30 cellular contexts compared by ENCODE assay signal in the genomic region with DNA sequence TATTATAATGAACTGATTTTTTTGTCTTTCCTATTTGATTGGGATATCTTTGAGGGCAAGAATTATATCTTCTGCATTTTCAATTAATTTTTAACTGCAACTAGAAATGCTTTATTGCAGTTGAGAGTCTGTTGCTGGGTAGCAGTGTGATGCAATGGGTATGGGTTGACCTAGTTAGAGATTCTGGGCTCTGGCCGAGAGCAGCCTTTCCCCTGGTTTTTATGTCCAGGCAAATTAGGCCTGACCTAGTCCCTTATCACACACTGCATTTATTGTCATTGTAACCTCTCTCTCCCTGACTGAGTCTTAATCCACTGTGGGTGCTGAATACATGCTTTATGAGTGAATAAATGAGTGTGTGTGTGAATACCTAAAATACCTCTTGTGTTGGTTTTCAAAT.
DNase-seq lines count a peak whose midpoint lies in the region; ATAC-seq and TF ChIP-seq lines count a peak whose summit lies in the region.
"Had no signal": no experiment of that assay in that cellular context is flagged by ENCODE, and none has a peak within 500 bp of the region (broad histone marks: within the 10 kb centered on the region; RNA-seq: fewer than 3 reads in every experiment).

No MANE protein-coding gene starts in this region.

- no peak overlapping the region for H3K27ac Mint-ChIP-seq in activated CD8-positive, alpha-beta T cell treated with anti-CD3 and anti-CD28 coated beads for 36 hours
- H3K27ac Mint-ChIP-seq: activated CD4-positive, alpha-beta memory T cell treated with anti-CD3 and anti-CD28 coated beads, Interleukin-2, amount 10 ng/mL, durations not matched to agents 7 days and 5 days; activated naive CD8-positive, alpha-beta T cell treated with anti-CD3 and anti-CD28 coated beads, Interleukin-2, amount 10 ng/mL, durations not matched to agents 7 days and 5 days; brain; CD8-positive, alpha-beta T cell; naive thymus-derived CD4-positive, alpha-beta T cell; stimulated activated naive CD8-positive, alpha-beta T cell treated with anti-CD3 and anti-CD28 coated beads, Interleukin-15, amount 100 ng/mL, for 72 hours; T-cell had no signal

- TF ChIP-seq CTCF in fibroblast of villous mesenchyme (IDR thresholded peaks at IDR 0.05; ENCODE audit: insufficient read depth, low read depth, low read length) = no peak
- TF ChIP-seq CTCF in right lobe of liver (IDR thresholded peaks at IDR 0.05) = no peak
- no peak for TF ChIP-seq CTCF in tibial artery (IDR thresholded peaks at IDR 0.05)
- TF ChIP-seq CTCF in activated CD8-positive, alpha-beta T cell treated with anti-CD3 and anti-CD28 coated beads for 36 hours (IDR thresholded peaks at IDR 0.05) = no peak
- no peak for TF ChIP-seq CTCF in spleen (IDR thresholded peaks at IDR 0.05 in 8 of 11, conservative IDR thresholded peaks at IDR 0.05 in 3 of 11)

- H3K9ac ChIP-seq in adipocyte (ENCODE audit: low read length) = peak overlapping the region; percentile 48

- H3K27ac ChIP-seq in right lobe of liver (peak overlapping the region in 2 of 3 donors; percentile 56 to 72), tibial artery (no peak overlapping the region), spleen (no peak overlapping the region)
- H3K27ac ChIP-seq: upper lobe of left lung had no signal

- no peak overlapping the region for H3K4me3 Mint-ChIP-seq in activated CD8-positive, alpha-beta T cell treated with anti-CD3 and anti-CD28 coated beads for 36 hours
- H3K4me3 Mint-ChIP-seq: activated CD4-positive, alpha-beta memory T cell treated with anti-CD3 and anti-CD28 coated beads, Interleukin-2, amount 10 ng/mL, durations not matched to agents 7 days and 5 days; activated naive CD8-positive, alpha-beta T cell treated with anti-CD3 and anti-CD28 coated beads, Interleukin-2, amount 10 ng/mL, durations not matched to agents 7 days and 5 days; brain; CD8-positive, alpha-beta T cell; naive thymus-derived CD4-positive, alpha-beta T cell; stimulated activated naive CD8-positive, alpha-beta T cell treated with anti-CD3 and anti-CD28 coated beads, Interleukin-15, amount 100 ng/mL, for 72 hours; T-cell had no signal

- H3K27me3 ChIP-seq in adipocyte (replicated peaks; ENCODE audit: control insufficient read depth, insufficient read depth, low read length) (no peaks in the 10 kb centered on the region), right lobe of liver (no peaks in the 10 kb centered on the region), tibial artery (no peaks in the 10 kb centered on the region), spleen (replicated peaks in 1 of 7) (no peaks in the 10 kb centered on the region)
- H3K27me3 ChIP-seq: upper lobe of left lung had no signal

- no peaks in the 10 kb centered on the region for H3K9me3 ChIP-seq in adipocyte (ENCODE audit: control insufficient read depth, low read length)
- H3K9me3 ChIP-seq in right lobe of liver = no peaks in the 10 kb centered on the region
- H3K9me3 ChIP-seq in tibial artery = no peaks in the 10 kb centered on the region
- no peaks in the 10 kb centered on the region for H3K9me3 ChIP-seq in spleen
- H3K9me3 ChIP-seq: upper lobe of left lung had no signal

- peak; percentile 63 for DNase-seq in adipocyte (ENCODE audit: low read depth)
- peak; percentile 33 for DNase-seq in fibroblast of villous mesenchyme (ENCODE audit: low read depth)
- DNase-seq in right lobe of liver = peak; percentile 27 to 83 (median 65)
- DNase-seq in tibial artery = peak; percentile 62 to 66
- DNase-seq in activated CD8-positive, alpha-beta T cell treated with anti-CD3 and anti-CD28 coated beads for 36 hours = no peak
- DNase-seq in spleen = no peak
- DNase-seq: activated CD4-positive, alpha-beta memory T cell treated with anti-CD3 and anti-CD28 coated beads, Interleukin-2, amount 10 ng/mL, durations not matched to agents 7 days and 5 days; activated CD4-positive, CD25-positive, alpha-beta regulatory T cell treated with anti-CD3 and anti-CD28 coated beads, Interleukin-2, amount 50 U/mL, for 72 hours; activated effector memory CD4-positive, alpha-beta T cell treated with anti-CD3 and anti-CD28 coated beads, Interleukin-2, amount 50 U/mL, for 16 hours; activated naive CD8-positive, alpha-beta T cell treated with anti-CD3 and anti-CD28 coated beads, Interleukin-2, amount 10 ng/mL, durations not matched to agents 7 days and 5 days; AML-193; CD8-positive, alpha-beta T cell; effector memory CD4-positive, alpha-beta T cell; erythroblast; KG1; kidney; MV-4-11; naive thymus-derived CD4-positive, alpha-beta T cell; NCI-H2171; NCI-H524; NK-92 treated with Interleukin-12 subunit alpha and Interleukin-12 subunit beta, amount 100 ng/mL, for 24 hours; occipital lobe; SIG-M5; stimulated activated CD4-positive, alpha-beta T cell treated with anti-CD3 and anti-CD28 coated beads, Interleukin-15, amount 100 ng/mL, for 24 hours; stimulated activated naive CD8-positive, alpha-beta T cell treated with anti-CD3 and anti-CD28 coated beads, Interleukin-15, amount 100 ng/mL, for 72 hours; T-cell had no signal

- H3K27me3 Mint-ChIP-seq in activated CD8-positive, alpha-beta T cell treated with anti-CD3 and anti-CD28 coated beads for 36 hours = no peaks in the 10 kb centered on the region
- H3K27me3 Mint-ChIP-seq: activated CD4-positive, alpha-beta memory T cell treated with anti-CD3 and anti-CD28 coated beads, Interleukin-2, amount 10 ng/mL, durations not matched to agents 7 days and 5 days; brain; stimulated activated naive CD8-positive, alpha-beta T cell treated with anti-CD3 and anti-CD28 coated beads, Interleukin-15, amount 100 ng/mL, for 72 hours had no signal

- H3K9me3 Mint-ChIP-seq in activated CD8-positive, alpha-beta T cell treated with anti-CD3 and anti-CD28 coated beads for 36 hours = peaks cover 1% of the 10 kb centered on the region
- H3K9me3 Mint-ChIP-seq: activated CD4-positive, alpha-beta memory T cell treated with anti-CD3 and anti-CD28 coated beads, Interleukin-2, amount 10 ng/mL, durations not matched to agents 7 days and 5 days; activated naive CD8-positive, alpha-beta T cell treated with anti-CD3 and anti-CD28 coated beads, Interleukin-2, amount 10 ng/mL, durations not matched to agents 7 days and 5 days; CD8-positive, alpha-beta T cell; stimulated activated naive CD8-positive, alpha-beta T cell treated with anti-CD3 and anti-CD28 coated beads, Interleukin-15, amount 100 ng/mL, for 72 hours had no signal

- H3K36me3 Mint-ChIP-seq in activated CD8-positive, alpha-beta T cell treated with anti-CD3 and anti-CD28 coated beads for 36 hours (ENCODE audit: low read depth) = no peaks in the 10 kb centered on the region
- H3K36me3 Mint-ChIP-seq: activated naive CD8-positive, alpha-beta T cell treated with anti-CD3 and anti-CD28 coated beads, Interleukin-2, amount 10 ng/mL, durations not matched to agents 7 days and 5 days; brain; CD8-positive, alpha-beta T cell; naive thymus-derived CD4-positive, alpha-beta T cell; T-cell had no signal

- ATAC-seq in right lobe of liver (peak; percentile 100), GM21360 (IDR thresholded peaks at IDR 0.05; ENCODE audit: unreplicated experiment) (no peak), HG02798 (IDR thresholded peaks at IDR 0.05; ENCODE audit: poor library complexity, unreplicated experiment) (no peak)
- ATAC-seq in activated CD8-positive, alpha-beta T cell treated with anti-CD3 and anti-CD28 coated beads for 36 hours = no peak
- ATAC-seq: CD8-positive, alpha-beta T cell; naive thymus-derived CD4-positive, alpha-beta T cell; stimulated activated naive CD8-positive, alpha-beta T cell treated with anti-CD3 and anti-CD28 coated beads, Interleukin-15, amount 100 ng/mL, for 72 hours; T-cell had no signal

- H3K4me1 ChIP-seq in adipocyte (ENCODE audit: control insufficient read depth, insufficient read depth, low read length) (peaks cover 47% of the 10 kb centered on the region), right lobe of liver (peaks cover 0 to 17% (median 3%) of the 10 kb centered on the region in 4 donors), tibial artery (no peaks in the 10 kb centered on the region), spleen (no peaks in the 10 kb centered on the region)
- H3K4me1 ChIP-seq: upper lobe of left lung had no signal

- POLR2A ChIA-PET in activated CD8-positive, alpha-beta T cell treated with anti-CD3 and anti-CD28 coated beads for 36 hours (lab: Charles Lee) = no interaction called here

- intact Hi-C loops in right lobe of liver (cut with DNase I) (no loop called here), tibial artery (cut with DNase I; ENCODE audit: low total_unique reads) (no loop called here), spleen (cut with DNase I; ENCODE audit: low total_unique reads) (no loop called here)
- intact Hi-C loops in activated CD8-positive, alpha-beta T cell treated with anti-CD3 and anti-CD28 coated beads for 36 hours (cut with micrococcal nuclease) = no loop called here

- 14% methylated on average over 1 of the region's 1 CpG for WGBS in right lobe of liver (ENCODE audit: insufficient coverage, low coverage, low lambda C conversion rate, missing lambda C conversion rate)
- 76 to 100% (median 79%) methylated on average over 1 of the region's 1 CpG for WGBS in spleen, 5 donors

- CTCF ChIA-PET in activated CD8-positive, alpha-beta T cell treated with anti-CD3 and anti-CD28 coated beads for 36 hours (lab: Charles Lee) = no interaction called here

- TF ChIP-seq POLR2A in right lobe of liver (IDR thresholded peaks at IDR 0.05) (no peak), spleen (IDR thresholded peaks at IDR 0.05) (no peak)

- H3K4me1 Mint-ChIP-seq in activated CD8-positive, alpha-beta T cell treated with anti-CD3 and anti-CD28 coated beads for 36 hours (ENCODE audit: low read depth) = no peaks in the 10 kb centered on the region
- H3K4me1 Mint-ChIP-seq: activated CD4-positive, alpha-beta memory T cell treated with anti-CD3 and anti-CD28 coated beads, Interleukin-2, amount 10 ng/mL, durations not matched to agents 7 days and 5 days; activated naive CD8-positive, alpha-beta T cell treated with anti-CD3 and anti-CD28 coated beads, Interleukin-2, amount 10 ng/mL, durations not matched to agents 7 days and 5 days; brain; naive thymus-derived CD4-positive, alpha-beta T cell; stimulated activated naive CD8-positive, alpha-beta T cell treated with anti-CD3 and anti-CD28 coated beads, Interleukin-15, amount 100 ng/mL, for 72 hours; T-cell had no signal

- H3K36me3 ChIP-seq in adipocyte (ENCODE audit: control insufficient read depth, insufficient read depth, low read length, severe bottlenecking) = no peaks in the 10 kb centered on the region
- H3K36me3 ChIP-seq in right lobe of liver = no peaks in the 10 kb centered on the region
- no peaks in the 10 kb centered on the region for H3K36me3 ChIP-seq in tibial artery
- no peaks in the 10 kb centered on the region for H3K36me3 ChIP-seq in spleen
- H3K36me3 ChIP-seq: upper lobe of left lung had no signal

- H3K4me3 ChIP-seq in adipocyte (ENCODE audit: low read length) (peak overlapping the region; percentile 19), fibroblast of villous mesenchyme (ENCODE audit: low read depth, low read length) (no peak overlapping the region), right lobe of liver (no peak overlapping the region), tibial artery (no peak overlapping the region), spleen (no peak overlapping the region)
- H3K4me3 ChIP-seq: upper lobe of left lung had no signal

Comparison
In these comparisons a context has a peak if more than half of its experiments do, and no peak if none do; other contexts are left out.
1. DNase-seq: peak in adipocyte (single experiment), fibroblast of villous mesenchyme (single experiment), right lobe of liver (3 of 3) and tibial artery (2 of 2); none in activated CD8-positive, alpha-beta T cell treated with anti-CD3 and anti-CD28 coated beads for 36 hours (single experiment) and spleen (single experiment).
2. ATAC-seq: peak in right lobe of liver (4 of 4); none in activated CD8-positive, alpha-beta T cell treated with anti-CD3 and anti-CD28 coated beads for 36 hours (single experiment), GM21360 (single experiment) and HG02798 (single experiment).
3. H3K27ac ChIP-seq: peak in right lobe of liver (2 of 3); none in tibial artery (0 of 2) and spleen (0 of 8).